ENCODE assay signal across 1 cellular context in genomic region chr2:16302969-16303592, GRCh38.
TF ChIP-seq lines count a peak whose summit lies in the region.

No MANE protein-coding gene starts in this region.

TF ChIP-seq in HepG2, 621 proteins besides CTCF, POLR2A, EP300 and RAD21 (continued from another document):
- no peak for TF ChIP-seq TGIF2 (CRISPR knock-in tag; IDR thresholded peaks at IDR 0.05)
- no peak for TF ChIP-seq MTF1 (CRISPR knock-in tag; IDR thresholded peaks at IDR 0.05)
- no peak for TF ChIP-seq ZNF280B (CRISPR knock-in tag; IDR thresholded peaks at IDR 0.05; ENCODE audit: borderline replicate concordance)
- TF ChIP-seq EEA1 (CRISPR knock-in tag; IDR thresholded peaks at IDR 0.05; ENCODE audit: borderline replicate concordance): no peak
- TF ChIP-seq SMAD9 (CRISPR knock-in tag; IDR thresholded peaks at IDR 0.05): no peak
- TF ChIP-seq KMT2A (CRISPR knock-in tag; IDR thresholded peaks at IDR 0.05): no peak
- TF ChIP-seq PLRG1 (conservative IDR thresholded peaks at IDR 0.05): no peak
- TF ChIP-seq ETS1 (CRISPR knock-in tag; IDR thresholded peaks at IDR 0.05): no peak
- TF ChIP-seq ZNF549 (CRISPR knock-in tag; IDR thresholded peaks at IDR 0.05): no peak
- TF ChIP-seq FOXC1 (CRISPR knock-in tag; IDR thresholded peaks at IDR 0.05; ENCODE audit: borderline replicate concordance): no peak
- no peak for TF ChIP-seq NR2F2 (IDR thresholded peaks at IDR 0.05; ENCODE audit: borderline replicate concordance, low read depth)
- TF ChIP-seq JUN (CRISPR knock-in tag; IDR thresholded peaks at IDR 0.05): no peak
- no peak for TF ChIP-seq SRF (IDR thresholded peaks at IDR 0.05; ENCODE audit: low read depth, low read length)
- TF ChIP-seq RORA (CRISPR knock-in tag; IDR thresholded peaks at IDR 0.05): no peak
- TF ChIP-seq ZNF768 (CRISPR knock-in tag; IDR thresholded peaks at IDR 0.05): no peak
TF ChIP-seq in HepG2: peak in this region for 0.
